In genomic region chr6:143559101-143559500, GRCh38 we compare ENCODE assay signal across 22 cellular contexts. TPM values are rescaled to one million over a fixed set of nuclear protein-coding genes. Genes with fewer than 3 reads are reported as not detected.
DNase-seq lines count a peak whose midpoint lies in the region; ATAC-seq and TF ChIP-seq lines count a peak whose summit lies in the region.
"Had no signal": no experiment of that assay in that cellular context is flagged by ENCODE, and none has a peak within 500 bp of the region (broad histone marks: within the 10 kb centered on the region; RNA-seq: fewer than 3 reads in every experiment).

No MANE protein-coding gene starts in this region.

- no peak overlapping the region for H3K4me2 ChIP-seq in SK-N-SH
- H3K4me2 ChIP-seq: A549; BLaER1 treated with 17β-estradiol and CSF1 and Interleukin-3, amounts not matched to agents 10 nM and 100 nM; GM23338 had no signal

- peaks cover 10% of the 10 kb centered on the region for H3K36me3 Mint-ChIP-seq in central memory CD8-positive, alpha-beta T cell (ENCODE audit: insufficient read depth)
- H3K36me3 Mint-ChIP-seq in nephron progenitor cell (ENCODE audit: low read depth): peaks cover 11% of the 10 kb centered on the region
- H3K36me3 Mint-ChIP-seq: CD8-positive, alpha-beta T cell had no signal

- no peak overlapping the region for H3K9ac ChIP-seq in SK-N-SH
- H3K9ac ChIP-seq: BLaER1 treated with 17β-estradiol and CSF1 and Interleukin-3, amounts not matched to agents 10 nM and 100 nM had no signal

- no peak overlapping the region for H3K4me3 Mint-ChIP-seq in central memory CD8-positive, alpha-beta T cell
- H3K4me3 Mint-ChIP-seq in nephron progenitor cell: no peak overlapping the region
- H3K4me3 Mint-ChIP-seq: B cell; CD8-positive, alpha-beta T cell; GM23338 had no signal

- H3K27ac Mint-ChIP-seq in central memory CD8-positive, alpha-beta T cell (ENCODE audit: low read depth): peak overlapping the region; percentile 44
- H3K27ac Mint-ChIP-seq in nephron progenitor cell: peak overlapping the region; percentile 74
- H3K27ac Mint-ChIP-seq: B cell; CD8-positive, alpha-beta T cell; GM23338 had no signal

- TF ChIP-seq RAD21 in SK-N-SH (IDR thresholded peaks at IDR 0.05; ENCODE audit: low read length): no peak

- no peaks in the 10 kb centered on the region for H4K20me1 ChIP-seq in SK-N-SH (ENCODE audit: insufficient read depth)

- H3K79me2 ChIP-seq in SK-N-SH (ENCODE audit: insufficient read depth): peaks cover 10% of the 10 kb centered on the region; the same call in 1 of the 2 replicates

- H3K36me3 ChIP-seq in SK-N-SH (replicated peaks in 1 of 2; ENCODE audit: control insufficient read depth in 1 of 2, insufficient read depth in 2 of 2, low read length in 1 of 2): no peaks in the 10 kb centered on the region

- no peak for ATAC-seq in SK-N-SH treated with all-trans-retinoic acid at 6 μM for 48 hours
- ATAC-seq in central memory CD8-positive, alpha-beta T cell (replicated peaks; ENCODE audit: extremely low read depth, poor library complexity, severe bottlenecking): no peak
- ATAC-seq: A549; CD8-positive, alpha-beta T cell; GM23338; K562 had no signal

- CTCF ChIA-PET in SK-N-SH (lab: Yijun Ruan, JAX): interaction anchor here (0.9 to 4.5 kb wide), 3 partner anchors 9 to 454 kb away, joined by 3 to 21 read pairs (median 9); no protein-coding TSS in a partner anchor

- H3K9me3 ChIP-seq in SK-N-SH: no peaks in the 10 kb centered on the region
- H3K9me3 ChIP-seq: A549 had no signal

- no peaks in the 10 kb centered on the region for H3K27me3 Mint-ChIP-seq in central memory CD8-positive, alpha-beta T cell
- no peaks in the 10 kb centered on the region for H3K27me3 Mint-ChIP-seq in nephron progenitor cell (ENCODE audit: low read depth, poor library complexity)
- H3K27me3 Mint-ChIP-seq: B cell had no signal

- no peak overlapping the region for H2AFZ ChIP-seq in SK-N-SH (ENCODE audit: low read depth)
- H2AFZ ChIP-seq: GM23338 had no signal

- no peak for TF ChIP-seq EP300 in SK-N-SH (IDR thresholded peaks at IDR 0.05; ENCODE audit: borderline replicate concordance in 1 of 2, low read depth in 1 of 2, low read length in 1 of 2)

- DNase-seq in SK-N-SH (no peak), nephron progenitor cell (no peak), GM13976 (ENCODE audit: low spot score) (no peak), amniotic stem cell (lab: John Stamatoyannopoulos, UW) (no peak), RPMI8226 (no peak)
- no peak for DNase-seq in central memory CD8-positive, alpha-beta T cell (ENCODE audit: low spot score in 2 of 2)
- DNase-seq: CD8-positive, alpha-beta T cell; COR-L47; DMS 273 treated with DMSO at 0.1 percent for 48 hours; DMS53; DND-41; GDM1; HCEC 1CT; IMR-90 had no signal

- in situ Hi-C loops in GM13976 (cut with MboI; ENCODE audit: low sequenced_read_pairs, unreplicated experiment): no loop called here

- WGBS in SK-N-SH (ENCODE audit: low lambda C conversion rate): 91% methylated on average over 3 of the region's 3 CpGs

- no peak overlapping the region for H3K4me3 ChIP-seq in SK-N-SH (ENCODE audit: low read depth in 2 of 2, low read length in 1 of 2)
- H3K4me3 ChIP-seq: A549; BLaER1 treated with 17β-estradiol and CSF1 and Interleukin-3, amounts not matched to agents 10 nM and 100 nM; GM23338; K562 had no signal

- no peaks in the 10 kb centered on the region for H3K27me3 ChIP-seq in SK-N-SH (ENCODE audit: insufficient read depth)
- H3K27me3 ChIP-seq: BLaER1 treated with 17β-estradiol and CSF1 and Interleukin-3, amounts not matched to agents 10 nM and 100 nM had no signal

- TF ChIP-seq CTCF in SK-N-SH (IDR thresholded peaks at IDR 0.05) (no peak), nephron progenitor cell (IDR thresholded peaks at IDR 0.05) (no peak), GM13976 (IDR thresholded peaks at IDR 0.05; ENCODE audit: borderline replicate concordance, control extremely low read depth, extremely low read depth, insufficient read depth, missing control alignments) (no peak)

- H3K27ac ChIP-seq in SK-N-SH (ENCODE audit: low read depth in 2 of 2, low read length in 1 of 2): no peak overlapping the region
- H3K27ac ChIP-seq: 22Rv1; A549; BLaER1 treated with 17β-estradiol and CSF1 and Interleukin-3, amounts not matched to agents 10 nM and 100 nM; HL-60 had no signal

- POLR2A ChIA-PET in SK-N-SH (lab: Yijun Ruan, JAX): no interaction called here

- no peaks in the 10 kb centered on the region for H3K9me3 Mint-ChIP-seq in central memory CD8-positive, alpha-beta T cell
- H3K9me3 Mint-ChIP-seq in nephron progenitor cell: peaks cover 15% of the 10 kb centered on the region
- H3K9me3 Mint-ChIP-seq: CD8-positive, alpha-beta T cell had no signal

- peaks cover 5 to 13% of the 10 kb centered on the region in 2 experiments; a peak in 3 of 4 replicates for H3K4me1 ChIP-seq in SK-N-SH (ENCODE audit: control insufficient read depth in 1 of 2, insufficient read depth in 2 of 2, low read depth in 1 of 2, low read length in 1 of 2)
- H3K4me1 ChIP-seq: A549 had no signal

- peaks cover 75% of the 10 kb centered on the region for H3K4me1 Mint-ChIP-seq in central memory CD8-positive, alpha-beta T cell
- peaks cover 75% of the 10 kb centered on the region for H3K4me1 Mint-ChIP-seq in nephron progenitor cell
- H3K4me1 Mint-ChIP-seq: GM23338 had no signal

- peaks cover 17% of the 10 kb centered on the region for H3F3A ChIP-seq in SK-N-SH (replicated peaks; ENCODE audit: insufficient read depth)

- no peaks in the 10 kb centered on the region for H3K9me2 ChIP-seq in SK-N-SH

TF ChIP-seq in SK-N-SH, 30 proteins besides CTCF, POLR2A, EP300 and RAD21:
- TF ChIP-seq SMC3 (IDR thresholded peaks at IDR 0.05; ENCODE audit: low read depth, low read length) (no peak), NRF1 (IDR thresholded peaks at IDR 0.05; ENCODE audit: low read depth, low read length) (no peak), FOSL2 (IDR thresholded peaks at IDR 0.05; ENCODE audit: borderline replicate concordance, low read depth) (no peak), TCF12 (IDR thresholded peaks at IDR 0.05) (peak; percentile 6; the same call in 1 of the 2 replicates), EZH2phosphoT487 (IDR thresholded peaks at IDR 0.05; ENCODE audit: borderline replicate concordance, low read depth) (no peak), RXRA (IDR thresholded peaks at IDR 0.05; ENCODE audit: borderline replicate concordance, low read depth) (no peak)
- TF ChIP-seq, protein P1, sequence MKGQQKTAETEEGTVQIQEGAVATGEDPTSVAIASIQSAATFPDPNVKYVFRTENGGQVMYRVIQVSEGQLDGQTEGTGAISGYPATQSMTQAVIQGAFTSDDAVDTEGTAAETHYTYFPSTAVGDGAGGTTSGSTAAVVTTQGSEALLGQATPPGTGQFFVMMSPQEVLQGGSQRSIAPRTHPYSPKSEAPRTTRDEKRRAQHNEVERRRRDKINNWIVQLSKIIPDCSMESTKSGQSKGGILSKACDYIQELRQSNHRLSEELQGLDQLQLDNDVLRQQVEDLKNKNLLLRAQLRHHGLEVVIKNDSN (IDR thresholded peaks at IDR 0.05; ENCODE audit: borderline replicate concordance, low read depth): no peak
- TF ChIP-seq, protein P2, sequence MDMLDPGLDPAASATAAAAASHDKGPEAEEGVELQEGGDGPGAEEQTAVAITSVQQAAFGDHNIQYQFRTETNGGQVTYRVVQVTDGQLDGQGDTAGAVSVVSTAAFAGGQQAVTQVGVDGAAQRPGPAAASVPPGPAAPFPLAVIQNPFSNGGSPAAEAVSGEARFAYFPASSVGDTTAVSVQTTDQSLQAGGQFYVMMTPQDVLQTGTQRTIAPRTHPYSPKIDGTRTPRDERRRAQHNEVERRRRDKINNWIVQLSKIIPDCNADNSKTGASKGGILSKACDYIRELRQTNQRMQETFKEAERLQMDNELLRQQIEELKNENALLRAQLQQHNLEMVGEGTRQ (IDR thresholded peaks at IDR 0.05; ENCODE audit: borderline replicate concordance, low read depth, low read length): no peak

TF ChIP-seq in SK-N-SH treated with all-trans-retinoic acid at 6 μM for 48 hours, 23 proteins besides CTCF, POLR2A, EP300 and RAD21:
- TF ChIP-seq SNAI2 (CRISPR knock-in tag; IDR thresholded peaks at IDR 0.05) (no peak), ARNTL (CRISPR knock-in tag; IDR thresholded peaks at IDR 0.05; ENCODE audit: borderline replicate concordance, low read depth) (no peak), ZFP30 (CRISPR knock-in tag; IDR thresholded peaks at IDR 0.05) (no peak), TOX (CRISPR knock-in tag; IDR thresholded peaks at IDR 0.05; ENCODE audit: borderline replicate concordance) (no peak), ZNF8 (CRISPR knock-in tag; IDR thresholded peaks at IDR 0.05) (no peak)
TF ChIP-seq in SK-N-SH treated with all-trans-retinoic acid at 6 μM for 48 hours: peak in this region for 0.

RNA-seq across cellular contexts. Expression of gene FUCA2, which starts 47.6 kb away (rescaled TPM):
- polyA plus RNA-seq in SK-N-SH (2012; rRNA removed): 37.6 and 41.0 TPM in 2 replicates
- 48.7 and 49.5 TPM in 2 replicates for polyA plus RNA-seq in SK-N-SH (2012; cell fraction: cytosol; rRNA removed)
- polyA plus RNA-seq in SK-N-SH (2012; cell fraction: nucleus; rRNA removed): 30.1 and 37.8 TPM in 2 replicates
